ENCODE assay signal across 1 cellular context in genomic region chr20:4490045-4490444, GRCh38.
TF ChIP-seq lines count a peak whose summit lies in the region.

No MANE protein-coding gene starts in this region.

TF ChIP-seq in IMR-90, 13 proteins besides CTCF, POLR2A, EP300 and RAD21 (continued from another document):
- TF ChIP-seq FOS (IDR thresholded peaks at IDR 0.05; ENCODE audit: low read depth, low read length) (no peak), MAFK (IDR thresholded peaks at IDR 0.05; ENCODE audit: low read depth, low read length) (no peak), CHD1 (IDR thresholded peaks at IDR 0.05; ENCODE audit: low read depth, low read length) (no peak), CEBPB (IDR thresholded peaks at IDR 0.05; ENCODE audit: low read depth, low read length) (no peak), NFE2L2 (IDR thresholded peaks at IDR 0.05; ENCODE audit: low read depth, low read length) (no peak), MAZ (IDR thresholded peaks at IDR 0.05; ENCODE audit: borderline replicate concordance, low read depth, low read length) (no peak)
